ENCODE assay signal across 8 cellular contexts in the genomic region with DNA sequence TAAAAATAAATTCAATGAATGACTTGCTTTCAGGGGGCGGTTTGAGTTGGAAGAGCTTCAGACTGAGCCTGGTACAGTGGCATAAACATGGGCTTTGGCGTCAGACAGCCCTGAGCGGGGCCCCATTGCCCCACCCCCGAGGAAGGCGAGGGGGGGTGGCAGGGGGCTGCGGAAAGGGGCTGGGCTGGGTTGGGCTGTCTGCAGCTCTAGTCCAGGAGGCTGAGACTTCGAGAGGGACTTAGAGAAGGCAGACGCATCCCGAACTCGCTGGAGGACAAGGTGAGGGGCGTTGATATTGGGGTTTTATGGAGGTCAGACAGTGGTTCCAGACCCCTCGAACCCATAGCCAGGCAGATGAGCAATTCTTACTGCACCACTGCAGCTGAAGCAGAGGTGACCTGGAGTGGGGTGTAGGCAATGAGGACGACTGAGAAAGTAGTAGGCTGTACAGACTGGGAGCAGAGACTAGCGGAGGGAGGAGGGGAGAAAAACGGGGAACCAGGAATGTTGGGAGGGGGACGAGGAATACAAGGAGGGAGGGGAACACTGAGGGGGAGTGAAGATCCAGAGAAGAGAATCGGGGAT. TPM values are rescaled to one million over a fixed set of nuclear protein-coding genes. Genes with fewer than 3 reads are reported as not detected.
DNase-seq lines count a peak whose midpoint lies in the region; ATAC-seq, FAIRE-seq and TF ChIP-seq lines count a peak whose summit lies in the region.

A gene with protein sequence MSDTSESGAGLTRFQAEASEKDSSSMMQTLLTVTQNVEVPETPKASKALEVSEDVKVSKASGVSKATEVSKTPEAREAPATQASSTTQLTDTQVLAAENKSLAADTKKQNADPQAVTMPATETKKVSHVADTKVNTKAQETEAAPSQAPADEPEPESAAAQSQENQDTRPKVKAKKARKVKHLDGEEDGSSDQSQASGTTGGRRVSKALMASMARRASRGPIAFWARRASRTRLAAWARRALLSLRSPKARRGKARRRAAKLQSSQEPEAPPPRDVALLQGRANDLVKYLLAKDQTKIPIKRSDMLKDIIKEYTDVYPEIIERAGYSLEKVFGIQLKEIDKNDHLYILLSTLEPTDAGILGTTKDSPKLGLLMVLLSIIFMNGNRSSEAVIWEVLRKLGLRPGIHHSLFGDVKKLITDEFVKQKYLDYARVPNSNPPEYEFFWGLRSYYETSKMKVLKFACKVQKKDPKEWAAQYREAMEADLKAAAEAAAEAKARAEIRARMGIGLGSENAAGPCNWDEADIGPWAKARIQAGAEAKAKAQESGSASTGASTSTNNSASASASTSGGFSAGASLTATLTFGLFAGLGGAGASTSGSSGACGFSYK (plus strand): TSS at position 222 of the 585 bp plus-strand sequence. CDS start 1,587 bp downstream, outside the sequence.

- H3K4me1 Mint-ChIP-seq in T-helper 17 cell: peaks cover 17% of the 10 kb centered on the region

- H3K27me3 ChIP-seq in bronchial epithelial cell (ENCODE audit: control insufficient read depth, insufficient read depth, low read length): no peaks in the 10 kb centered on the region

- peak within 1 kb of the TSS; percentile 95 for H3K4me3 Mint-ChIP-seq in T-helper 17 cell

- no peak for FAIRE-seq in bronchial epithelial cell (lab: Jason Lieb, UNC)

- H3K4me3 ChIP-seq in bronchial epithelial cell (ENCODE audit: low read depth, low read length) (peak within 1 kb of the TSS; percentile 64), iPS-11a (ENCODE audit: low read depth, low read length) (peak within 1 kb of the TSS; percentile 57)

- DNase-seq in activated CD4-positive, CD25-positive, alpha-beta regulatory T cell treated with anti-CD3 and anti-CD28 coated beads, Interleukin-2, amount 50 U/mL, for 72 hours: no peak
- DNase-seq in T-helper 17 cell: peak; percentile 17 to 52 (median 33)
- peak; percentile 7 for DNase-seq in bronchial epithelial cell (ENCODE audit: low read depth)
- DNase-seq in renal cortical epithelial cell (ENCODE audit: low read depth): no peak
- no peak for DNase-seq in HK-2 (ENCODE audit: unreplicated experiment)

- peak within 1 kb of the TSS; percentile 94 for H3K27ac Mint-ChIP-seq in T-helper 17 cell

- no peaks in the 10 kb centered on the region for H3K9me3 ChIP-seq in T-helper 17 cell (ENCODE audit: control insufficient read depth, low read length, poor library complexity, severe bottlenecking)

- H3K36me3 ChIP-seq in bronchial epithelial cell (ENCODE audit: control insufficient read depth, insufficient read depth, low read length): peaks cover 9% of the 10 kb centered on the region

- ATAC-seq in activated CD4-positive, CD25-positive, alpha-beta regulatory T cell treated with anti-CD3 and anti-CD28 coated beads, Interleukin-2, amount 50 U/mL, for 24 hours: peak; percentile 28 to 51
- ATAC-seq in T-helper 17 cell (peak; percentile 64), HG02970 (IDR thresholded peaks at IDR 0.05; ENCODE audit: low FRiP score, unreplicated experiment) (no peak)

- no peaks in the 10 kb centered on the region for H3K27me3 Mint-ChIP-seq in T-helper 17 cell

- H3K36me3 Mint-ChIP-seq in T-helper 17 cell (ENCODE audit: low read depth): peaks cover 4% of the 10 kb centered on the region

- TF ChIP-seq CTCF in bronchial epithelial cell (IDR thresholded peaks at IDR 0.05; ENCODE audit: insufficient read depth, low read length, severe bottlenecking): no peak

RNA-seq across cellular contexts. Expression of the gene that starts here (rescaled TPM):
- total RNA-seq in T-helper 17 cell (10 to 100 TPM; 49.3 to 66.6 TPM), bronchial epithelial cell (52.1 and 61.7 TPM in 2 replicates), renal cortical epithelial cell (213 and 249 TPM in 2 replicates)

Comparison
In these comparisons a context has a peak if more than half of its experiments do, and no peak if none do; other contexts are left out.
1. DNase-seq: peak in T-helper 17 cell (3 of 3) and bronchial epithelial cell (single experiment); none in activated CD4-positive, CD25-positive, alpha-beta regulatory T cell treated with anti-CD3 and anti-CD28 coated beads, Interleukin-2, amount 50 U/mL, for 72 hours (single experiment), renal cortical epithelial cell (single experiment) and HK-2 (single experiment).